In genomic region chr16:84505249-84506156, GRCh38 we compare ENCODE assay signal across 8 cellular contexts. TPM values are rescaled to one million over a fixed set of nuclear protein-coding genes. Genes with fewer than 3 reads are reported as not detected.
DNase-seq lines count a peak whose midpoint lies in the region; ATAC-seq lines count a peak whose summit lies in the region.

No MANE protein-coding gene starts in this region.

- H3K4me1 Mint-ChIP-seq in T-helper 2 cell treated with Interferon-gamma antibody and Interleukin-4, amounts not matched to agents 5 μg/mL and 100 μg/mL, for 36 hours (ENCODE audit: low read depth): peaks cover 48% of the 10 kb centered on the region
- H3K4me1 Mint-ChIP-seq in activated T-helper 2 cell treated with anti-CD3 and anti-CD28 coated beads, Interferon-gamma antibody, Interleukin-2, Interleukin-4, amounts not matched to agents 10 μg/mL and 5 μg/mL and 100 μg/mL, durations not matched to agents 14 hours and 24 hours and 36 hours (ENCODE audit: low read depth): peaks cover 44% of the 10 kb centered on the region

- no peak for DNase-seq in T-helper 2 cell treated with Interferon-gamma antibody and Interleukin-4, amounts not matched to agents 5 μg/mL and 100 μg/mL, for 36 hours (ENCODE audit: low spot score)
- DNase-seq in T-helper 2 cell (no peak), substantia nigra (lab: John Stamatoyannopoulos, UW) (peak in 1 of 49 donors; percentile 22), globus pallidus (ENCODE audit: low spot score) (no peak), A172 (ENCODE audit: low spot score) (no peak)
- no peak for DNase-seq in activated T-helper 2 cell treated with anti-CD3 and anti-CD28 coated beads, Interferon-gamma antibody, Interleukin-2, Interleukin-4, amounts not matched to agents 10 μg/mL and 5 μg/mL and 100 μg/mL, durations not matched to agents 14 hours and 24 hours and 36 hours (ENCODE audit: low spot score)

- H3K27ac ChIP-seq in iPS-20b (ENCODE audit: low read length) (no peak overlapping the region), substantia nigra (ENCODE audit: low read depth, low read length, poor library complexity, severe bottlenecking) (peak overlapping the region; percentile 72)

- no peaks in the 10 kb centered on the region for H3K27me3 ChIP-seq in iPS-20b (ENCODE audit: insufficient read depth, low read length)

- peak overlapping the region; percentile 93; the same call in 1 of the 2 replicates for H3K4me3 ChIP-seq in iPS-20b (ENCODE audit: low read length)

- ATAC-seq in GM21723 (IDR thresholded peaks at IDR 0.05; ENCODE audit: unreplicated experiment): no peak

- H3K9me3 Mint-ChIP-seq in T-helper 2 cell treated with Interferon-gamma antibody and Interleukin-4, amounts not matched to agents 5 μg/mL and 100 μg/mL, for 36 hours: no peaks in the 10 kb centered on the region
- H3K9me3 Mint-ChIP-seq in activated T-helper 2 cell treated with anti-CD3 and anti-CD28 coated beads, Interferon-gamma antibody, Interleukin-2, Interleukin-4, amounts not matched to agents 10 μg/mL and 5 μg/mL and 100 μg/mL, durations not matched to agents 14 hours and 24 hours and 36 hours: no peaks in the 10 kb centered on the region

- H3K27ac Mint-ChIP-seq in T-helper 2 cell treated with Interferon-gamma antibody and Interleukin-4, amounts not matched to agents 5 μg/mL and 100 μg/mL, for 36 hours: peak overlapping the region; percentile 85
- H3K27ac Mint-ChIP-seq in activated T-helper 2 cell treated with anti-CD3 and anti-CD28 coated beads, Interferon-gamma antibody, Interleukin-2, Interleukin-4, amounts not matched to agents 10 μg/mL and 5 μg/mL and 100 μg/mL, durations not matched to agents 14 hours and 24 hours and 36 hours: peak overlapping the region; percentile 89

- H3K36me3 Mint-ChIP-seq in T-helper 2 cell treated with Interferon-gamma antibody and Interleukin-4, amounts not matched to agents 5 μg/mL and 100 μg/mL, for 36 hours (ENCODE audit: low read depth): peaks cover 12% of the 10 kb centered on the region
- peaks cover 6% of the 10 kb centered on the region for H3K36me3 Mint-ChIP-seq in activated T-helper 2 cell treated with anti-CD3 and anti-CD28 coated beads, Interferon-gamma antibody, Interleukin-2, Interleukin-4, amounts not matched to agents 10 μg/mL and 5 μg/mL and 100 μg/mL, durations not matched to agents 14 hours and 24 hours and 36 hours (ENCODE audit: low read depth)

- peak overlapping the region; percentile 85 for H3K4me3 Mint-ChIP-seq in T-helper 2 cell treated with Interferon-gamma antibody and Interleukin-4, amounts not matched to agents 5 μg/mL and 100 μg/mL, for 36 hours
- H3K4me3 Mint-ChIP-seq in activated T-helper 2 cell treated with anti-CD3 and anti-CD28 coated beads, Interferon-gamma antibody, Interleukin-2, Interleukin-4, amounts not matched to agents 10 μg/mL and 5 μg/mL and 100 μg/mL, durations not matched to agents 14 hours and 24 hours and 36 hours (ENCODE audit: low read depth): peak overlapping the region; percentile 88

- peaks cover 10% of the 10 kb centered on the region; the same call in 1 of the 2 replicates for H3K4me1 ChIP-seq in iPS-20b (ENCODE audit: insufficient read depth, low read length)

- intact Hi-C loops in activated T-helper 2 cell treated with anti-CD3 and anti-CD28 coated beads, Interferon-gamma antibody, Interleukin-2, Interleukin-4, amounts not matched to agents 10 μg/mL and 5 μg/mL and 100 μg/mL, durations not matched to agents 14 hours and 24 hours and 36 hours (cut with micrococcal nuclease): loop anchor here (1.0 to 10.0 kb wide), 4 partner anchors 222 to 549 kb away; no protein-coding TSS in a partner anchor

- H3K36me3 ChIP-seq in iPS-20b (ENCODE audit: insufficient read depth, low read depth, low read length): no peaks in the 10 kb centered on the region

- H3K9me3 ChIP-seq in iPS-20b (ENCODE audit: insufficient read depth, low read depth, low read length): no peaks in the 10 kb centered on the region

- peak overlapping the region; percentile 58; the same call in 1 of the 2 replicates for H3K9ac ChIP-seq in iPS-20b (ENCODE audit: low read depth, low read length)

- no peaks in the 10 kb centered on the region for H3K27me3 Mint-ChIP-seq in T-helper 2 cell treated with Interferon-gamma antibody and Interleukin-4, amounts not matched to agents 5 μg/mL and 100 μg/mL, for 36 hours (ENCODE audit: low read depth)
- no peaks in the 10 kb centered on the region for H3K27me3 Mint-ChIP-seq in activated T-helper 2 cell treated with anti-CD3 and anti-CD28 coated beads, Interferon-gamma antibody, Interleukin-2, Interleukin-4, amounts not matched to agents 10 μg/mL and 5 μg/mL and 100 μg/mL, durations not matched to agents 14 hours and 24 hours and 36 hours (ENCODE audit: low read depth)

RNA-seq across cellular contexts. Expression of gene MEAK7, which starts 1.0 kb away (rescaled TPM):
- total RNA-seq in activated T-helper 2 cell treated with anti-CD3 and anti-CD28 coated beads, Interferon-gamma antibody, Interleukin-2, Interleukin-4, amounts not matched to agents 10 μg/mL and 5 μg/mL and 100 μg/mL, durations not matched to agents 14 hours and 24 hours and 36 hours: 15.4 and 19.4 TPM in 2 replicates
- 21.0 and 28.4 TPM in 2 replicates for total RNA-seq in A172 (2014; rRNA removed; shearing (Covaris generic))
